21 cellular contexts compared by ENCODE assay signal in genomic region chr15:90423920-90424319, GRCh38. TPM values are rescaled to one million over a fixed set of nuclear protein-coding genes. Genes with fewer than 3 reads are reported as not detected.
DNase-seq lines count a peak whose midpoint lies in the region; ATAC-seq and TF ChIP-seq lines count a peak whose summit lies in the region.
"Had no signal": no experiment of that assay in that cellular context is flagged by ENCODE, and none has a peak within 500 bp of the region (broad histone marks: within the 10 kb centered on the region; RNA-seq: fewer than 3 reads in every experiment).

No MANE protein-coding gene starts in this region.

- no peaks in the 10 kb centered on the region for H3K9me3 ChIP-seq in BLaER1 treated with 17β-estradiol and CSF1 and Interleukin-3, amounts not matched to agents 10 nM and 100 nM (replicated peaks in 1 of 11)
- H3K9me3 ChIP-seq in T-helper 17 cell (ENCODE audit: control insufficient read depth, low read length, poor library complexity, severe bottlenecking) (no peaks in the 10 kb centered on the region), left ventricle myocardium inferior (replicated peaks) (no peaks in the 10 kb centered on the region), sigmoid colon (no peaks in the 10 kb centered on the region)
- H3K9me3 ChIP-seq: HAP-1, ovary had no signal

- H3K4me3 Mint-ChIP-seq in T-helper 17 cell, result no peak overlapping the region
- H3K4me3 Mint-ChIP-seq: stimulated activated naive CD8-positive, alpha-beta T cell treated with anti-CD3 and anti-CD28 coated beads, Interleukin-15, amount 100 ng/mL, for 72 hours; T-cell had no signal

- DNase-seq in T-helper 17 cell (no peak), left ventricle myocardium inferior (no peak), sigmoid colon (no peak), NCI-H1930 (lab: John Stamatoyannopoulos, UW) (no peak), mesenteric fat pad (ENCODE audit: low spot score) (no peak), SKM-1 (lab: John Stamatoyannopoulos, UW; ENCODE audit: unreplicated experiment) (no peak)
- DNase-seq in stimulated activated CD8-positive, alpha-beta memory T cell treated with anti-CD3 and anti-CD28 coated beads, Interleukin-4, amount 100 ng/mL, for 48 hours, result no peak
- DNase-seq: activated CD4-positive, CD25-positive, alpha-beta regulatory T cell treated with anti-CD3 and anti-CD28 coated beads, Interleukin-2, amount 50 U/mL, for 72 hours; activated naive CD4-positive, alpha-beta T cell treated with Interleukin-2 at 50 U/mL for 16 hours; brain microvascular endothelial cell; DMS153; hypothalamus; Karpas-422; NCI-H1417 treated with DMSO at 0.1 percent for 48 hours; NK-92 treated with Interleukin-12 subunit alpha and Interleukin-12 subunit beta, amount 100 ng/mL, for 24 hours; ovary; RPMI8226; stimulated activated naive CD8-positive, alpha-beta T cell treated with anti-CD3 and anti-CD28 coated beads, Interleukin-15, amount 100 ng/mL, for 72 hours; T-cell had no signal

- peaks cover 51 to 100% (median 89%) of the 10 kb centered on the region in 11 experiments for H4K20me1 ChIP-seq in BLaER1 treated with 17β-estradiol and CSF1 and Interleukin-3, amounts not matched to agents 10 nM and 100 nM

- no peak overlapping the region for H3K4me3 ChIP-seq in BLaER1 treated with 17β-estradiol and CSF1 and Interleukin-3, amounts not matched to agents 10 nM and 100 nM
- H3K4me3 ChIP-seq in left ventricle myocardium inferior (peak overlapping the region; percentile 26), sigmoid colon (no peak overlapping the region)
- H3K4me3 ChIP-seq: HAP-1, ovary had no signal

- H3K4me2 ChIP-seq in BLaER1 treated with 17β-estradiol and CSF1 and Interleukin-3, amounts not matched to agents 10 nM and 100 nM, result peak overlapping the region in 7 of 11 experiments; percentile 22 to 60 (median 43); a peak in 10 of 22 replicates

- H3K27me3 ChIP-seq in BLaER1 treated with 17β-estradiol and CSF1 and Interleukin-3, amounts not matched to agents 10 nM and 100 nM, result no peaks in the 10 kb centered on the region
- H3K27me3 ChIP-seq in left ventricle myocardium inferior (ENCODE audit: low read depth) (no peaks in the 10 kb centered on the region), sigmoid colon (no peaks in the 10 kb centered on the region)
- H3K27me3 ChIP-seq: brain microvascular endothelial cell, ovary had no signal

- no peak for TF ChIP-seq EP300 in sigmoid colon (IDR thresholded peaks at IDR 0.05)

- intact Hi-C loops in left ventricle myocardium inferior (cut with micrococcal nuclease) (no loop called here), sigmoid colon (cut with DNase I) (loop anchor here (5.0 kb wide), 1 partner anchor 107 kb away; no protein-coding TSS in a partner anchor)

- no peak for TF ChIP-seq CTCF in left ventricle myocardium inferior (IDR thresholded peaks at IDR 0.05; ENCODE audit: borderline replicate concordance)
- no peak for TF ChIP-seq CTCF in sigmoid colon (IDR thresholded peaks at IDR 0.05)

- 0 out of 22 replicates have a peak overlapping the region, but pooled peaks of 1 of the 11 experiments have one; percentile 38 for H3K27ac ChIP-seq in BLaER1 treated with 17β-estradiol and CSF1 and Interleukin-3, amounts not matched to agents 10 nM and 100 nM
- H3K27ac ChIP-seq in left ventricle myocardium inferior (replicated peaks) (peak overlapping the region; percentile 69), sigmoid colon (peak overlapping the region in 3 of 4 donors; percentile 0 to 49 (median 36))
- H3K27ac ChIP-seq: brain microvascular endothelial cell had no signal

- TF ChIP-seq POLR2A in sigmoid colon (IDR thresholded peaks at IDR 0.05), result no peak

- H3K27me3 Mint-ChIP-seq in T-helper 17 cell, result no peaks in the 10 kb centered on the region
- H3K27me3 Mint-ChIP-seq: stimulated activated naive CD8-positive, alpha-beta T cell treated with anti-CD3 and anti-CD28 coated beads, Interleukin-15, amount 100 ng/mL, for 72 hours; T-cell had no signal

- ATAC-seq in T-helper 17 cell, result no peak
- ATAC-seq: stimulated activated naive CD8-positive, alpha-beta T cell treated with anti-CD3 and anti-CD28 coated beads, Interleukin-15, amount 100 ng/mL, for 72 hours; T-cell had no signal

- WGBS in sigmoid colon, 2 donors, result 48 to 73% methylated on average over 4 of the region's 4 CpGs

- H3K27ac Mint-ChIP-seq in T-helper 17 cell, result peak overlapping the region; percentile 74
- H3K27ac Mint-ChIP-seq: stimulated activated naive CD8-positive, alpha-beta T cell treated with anti-CD3 and anti-CD28 coated beads, Interleukin-15, amount 100 ng/mL, for 72 hours had no signal

- peaks cover 33% of the 10 kb centered on the region for H3K4me1 Mint-ChIP-seq in T-helper 17 cell

- H3K36me3 Mint-ChIP-seq in T-helper 17 cell (ENCODE audit: low read depth), result no peaks in the 10 kb centered on the region

- peaks cover 31 to 63% (median 35%) of the 10 kb centered on the region in 11 experiments for H3K36me3 ChIP-seq in BLaER1 treated with 17β-estradiol and CSF1 and Interleukin-3, amounts not matched to agents 10 nM and 100 nM
- H3K36me3 ChIP-seq in left ventricle myocardium inferior (peaks cover 19% of the 10 kb centered on the region), sigmoid colon (peaks cover 0 to 13% (median 5%) of the 10 kb centered on the region in 4 donors)
- H3K36me3 ChIP-seq: HAP-1, ovary had no signal

- H3K9ac ChIP-seq in BLaER1 treated with 17β-estradiol and CSF1 and Interleukin-3, amounts not matched to agents 10 nM and 100 nM, result peak overlapping the region in 1 of 11 experiments; percentile 10; a peak in 1 of 22 replicates

- H3K4me1 ChIP-seq in BLaER1 treated with 17β-estradiol and CSF1 and Interleukin-3, amounts not matched to agents 10 nM and 100 nM, result peaks cover 28 to 65% (median 37%) of the 10 kb centered on the region in 10 experiments
- H3K4me1 ChIP-seq in left ventricle myocardium inferior (peaks cover 75% of the 10 kb centered on the region), sigmoid colon (peaks cover 0 to 74% (median 63%) of the 10 kb centered on the region in 4 donors)

RNA-seq across cellular contexts. Expression of gene IQGAP1, which starts 35.9 kb away (rescaled TPM):
- 100 to 1,000 TPM; 131 to 157 TPM for total RNA-seq in T-helper 17 cell
- 39.2 TPM for total RNA-seq in left ventricle myocardium inferior
- 100 to 1,000 TPM; 135 to 283 (median 183) TPM for total RNA-seq in sigmoid colon
- polyA plus RNA-seq in sigmoid colon, result 100 to 1,000 TPM in 1 of 3 donors, 10 to 100 TPM in 2; 96.7 to 120 (median 97.6) TPM
- total RNA-seq in mesenteric fat pad, result 210 TPM
